In the genomic region with DNA sequence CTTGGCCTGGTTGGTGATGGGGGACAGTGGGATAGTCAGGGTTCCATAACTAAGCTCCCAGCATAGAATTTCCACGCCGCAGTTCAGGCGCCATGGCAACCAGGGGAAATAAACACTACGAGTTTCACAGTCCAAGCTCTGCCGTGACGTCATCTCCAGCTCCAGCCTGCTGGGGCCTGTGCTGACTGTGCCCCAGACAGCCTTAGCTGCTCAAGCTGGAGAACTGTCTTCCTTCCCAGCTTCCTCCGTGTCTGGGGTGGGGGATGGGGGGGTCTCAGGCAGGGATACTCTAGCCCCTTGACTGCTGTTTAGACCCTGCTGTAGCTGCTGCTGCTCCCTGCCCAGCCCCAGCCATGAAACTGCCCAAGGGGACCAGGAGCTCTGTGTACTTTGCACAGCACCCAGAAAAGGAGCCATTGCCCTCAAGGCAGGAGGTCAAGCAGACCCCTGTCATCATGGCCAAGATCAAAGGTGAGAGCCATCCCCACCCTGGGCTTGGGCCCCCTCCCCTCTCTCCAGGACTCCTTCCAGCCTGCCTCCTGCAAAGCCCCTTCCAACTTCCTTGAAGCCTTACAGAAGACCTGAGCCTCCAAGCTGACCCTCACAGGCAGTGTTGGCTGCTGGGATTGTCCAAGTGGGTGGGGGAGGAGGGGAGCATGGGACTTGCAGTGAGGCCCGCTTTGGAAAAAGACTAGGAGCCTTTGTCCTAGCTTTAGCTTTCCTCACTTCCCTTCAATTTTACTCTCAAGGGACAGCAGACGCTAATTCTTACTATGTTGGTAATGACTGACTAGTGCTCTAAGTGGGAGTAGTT, we compare ENCODE assay signal across 2 cellular contexts.
A peak's percentile ranks its signal among the peaks of the same experiment; 100 is the strongest.
TF ChIP-seq lines count a peak whose summit lies in the region.

No MANE protein-coding gene starts in this region.

TF ChIP-seq in SK-N-SH, 30 proteins besides CTCF, POLR2A, EP300 and RAD21:
- TF ChIP-seq, protein P1, sequence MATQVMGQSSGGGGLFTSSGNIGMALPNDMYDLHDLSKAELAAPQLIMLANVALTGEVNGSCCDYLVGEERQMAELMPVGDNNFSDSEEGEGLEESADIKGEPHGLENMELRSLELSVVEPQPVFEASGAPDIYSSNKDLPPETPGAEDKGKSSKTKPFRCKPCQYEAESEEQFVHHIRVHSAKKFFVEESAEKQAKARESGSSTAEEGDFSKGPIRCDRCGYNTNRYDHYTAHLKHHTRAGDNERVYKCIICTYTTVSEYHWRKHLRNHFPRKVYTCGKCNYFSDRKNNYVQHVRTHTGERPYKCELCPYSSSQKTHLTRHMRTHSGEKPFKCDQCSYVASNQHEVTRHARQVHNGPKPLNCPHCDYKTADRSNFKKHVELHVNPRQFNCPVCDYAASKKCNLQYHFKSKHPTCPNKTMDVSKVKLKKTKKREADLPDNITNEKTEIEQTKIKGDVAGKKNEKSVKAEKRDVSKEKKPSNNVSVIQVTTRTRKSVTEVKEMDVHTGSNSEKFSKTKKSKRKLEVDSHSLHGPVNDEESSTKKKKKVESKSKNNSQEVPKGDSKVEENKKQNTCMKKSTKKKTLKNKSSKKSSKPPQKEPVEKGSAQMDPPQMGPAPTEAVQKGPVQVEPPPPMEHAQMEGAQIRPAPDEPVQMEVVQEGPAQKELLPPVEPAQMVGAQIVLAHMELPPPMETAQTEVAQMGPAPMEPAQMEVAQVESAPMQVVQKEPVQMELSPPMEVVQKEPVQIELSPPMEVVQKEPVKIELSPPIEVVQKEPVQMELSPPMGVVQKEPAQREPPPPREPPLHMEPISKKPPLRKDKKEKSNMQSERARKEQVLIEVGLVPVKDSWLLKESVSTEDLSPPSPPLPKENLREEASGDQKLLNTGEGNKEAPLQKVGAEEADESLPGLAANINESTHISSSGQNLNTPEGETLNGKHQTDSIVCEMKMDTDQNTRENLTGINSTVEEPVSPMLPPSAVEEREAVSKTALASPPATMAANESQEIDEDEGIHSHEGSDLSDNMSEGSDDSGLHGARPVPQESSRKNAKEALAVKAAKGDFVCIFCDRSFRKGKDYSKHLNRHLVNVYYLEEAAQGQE (IDR thresholded peaks at IDR 0.05; ENCODE audit: low read depth, low read length): no peak
- TF ChIP-seq NRF1 (IDR thresholded peaks at IDR 0.05; ENCODE audit: low read depth, low read length): no peak
- TF ChIP-seq, protein P2, sequence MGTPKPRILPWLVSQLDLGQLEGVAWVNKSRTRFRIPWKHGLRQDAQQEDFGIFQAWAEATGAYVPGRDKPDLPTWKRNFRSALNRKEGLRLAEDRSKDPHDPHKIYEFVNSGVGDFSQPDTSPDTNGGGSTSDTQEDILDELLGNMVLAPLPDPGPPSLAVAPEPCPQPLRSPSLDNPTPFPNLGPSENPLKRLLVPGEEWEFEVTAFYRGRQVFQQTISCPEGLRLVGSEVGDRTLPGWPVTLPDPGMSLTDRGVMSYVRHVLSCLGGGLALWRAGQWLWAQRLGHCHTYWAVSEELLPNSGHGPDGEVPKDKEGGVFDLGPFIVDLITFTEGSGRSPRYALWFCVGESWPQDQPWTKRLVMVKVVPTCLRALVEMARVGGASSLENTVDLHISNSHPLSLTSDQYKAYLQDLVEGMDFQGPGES (IDR thresholded peaks at IDR 0.05; ENCODE audit: low read depth, low read length): no peak
- no peak for TF ChIP-seq FOXJ3 (CRISPR knock-in tag; IDR thresholded peaks at IDR 0.05)
- TF ChIP-seq POLR2AphosphoS5 (IDR thresholded peaks at IDR 0.05; ENCODE audit: low read depth, low read length): no peak
- TF ChIP-seq RCOR1 (IDR thresholded peaks at IDR 0.05; ENCODE audit: low read length): no peak
- no peak for TF ChIP-seq TCF12 (IDR thresholded peaks at IDR 0.05)
- TF ChIP-seq ELF1 (IDR thresholded peaks at IDR 0.05): no peak
- TF ChIP-seq, protein P3, sequence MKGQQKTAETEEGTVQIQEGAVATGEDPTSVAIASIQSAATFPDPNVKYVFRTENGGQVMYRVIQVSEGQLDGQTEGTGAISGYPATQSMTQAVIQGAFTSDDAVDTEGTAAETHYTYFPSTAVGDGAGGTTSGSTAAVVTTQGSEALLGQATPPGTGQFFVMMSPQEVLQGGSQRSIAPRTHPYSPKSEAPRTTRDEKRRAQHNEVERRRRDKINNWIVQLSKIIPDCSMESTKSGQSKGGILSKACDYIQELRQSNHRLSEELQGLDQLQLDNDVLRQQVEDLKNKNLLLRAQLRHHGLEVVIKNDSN (IDR thresholded peaks at IDR 0.05; ENCODE audit: borderline replicate concordance, low read depth): no peak
- TF ChIP-seq TEAD4 (IDR thresholded peaks at IDR 0.05; ENCODE audit: borderline replicate concordance, insufficient read depth): no peak

TF ChIP-seq in HepG2, 621 proteins besides CTCF, POLR2A, EP300 and RAD21 (continues in another document):
- TF ChIP-seq ZFP41 (CRISPR knock-in tag; IDR thresholded peaks at IDR 0.05; ENCODE audit: borderline replicate concordance) (no peak), ZNF33B (CRISPR knock-in tag; IDR thresholded peaks at IDR 0.05) (no peak), ZMYM3 (CRISPR knock-in tag; IDR thresholded peaks at IDR 0.05) (peak; percentile 50; the same call in 1 of the 2 replicates), ZNF790 (CRISPR knock-in tag; IDR thresholded peaks at IDR 0.05; ENCODE audit: borderline replicate concordance) (no peak), ZNF777 (CRISPR knock-in tag; IDR thresholded peaks at IDR 0.05) (no peak), RFXANK (CRISPR knock-in tag; IDR thresholded peaks at IDR 0.05) (no peak), SAP130 (CRISPR knock-in tag; IDR thresholded peaks at IDR 0.05; ENCODE audit: low read depth) (peak; percentile 54), ZNF768 (CRISPR knock-in tag; IDR thresholded peaks at IDR 0.05) (peak; percentile 63; the same call in 1 of the 2 replicates), ZNF44 (CRISPR knock-in tag; IDR thresholded peaks at IDR 0.05) (no peak), SP140L (CRISPR knock-in tag; IDR thresholded peaks at IDR 0.05; ENCODE audit: borderline replicate concordance) (no peak), HIVEP1 (CRISPR knock-in tag; IDR thresholded peaks at IDR 0.05) (no peak), CREB1 (IDR thresholded peaks at IDR 0.05) (peak; percentile 99), CREB1 (CRISPR knock-in tag; IDR thresholded peaks at IDR 0.05) (peak; percentile 89), SOX13 (IDR thresholded peaks at IDR 0.05) (no peak), SOX13 (CRISPR knock-in tag; conservative IDR thresholded peaks at IDR 0.05 in 1 of 2, IDR thresholded peaks at IDR 0.05 in 1 of 2) (no peak), HOXA3 (CRISPR knock-in tag; IDR thresholded peaks at IDR 0.05) (peak; percentile 26; the same call in 1 of the 2 replicates), TP53 (CRISPR knock-in tag; conservative IDR thresholded peaks at IDR 0.05) (no peak), TBX2 (CRISPR knock-in tag; IDR thresholded peaks at IDR 0.05; ENCODE audit: borderline replicate concordance) (0 out of 2 replicates have a peak, but pooled peaks have one; percentile 40), U2AF2 (IDR thresholded peaks at IDR 0.05; ENCODE audit: low read depth, low read length) (peak; percentile 86; the same call in 1 of the 2 replicates), ASH2L (IDR thresholded peaks at IDR 0.05; ENCODE audit: insufficient read length, low read depth, low read length) (peak; percentile 76), MXI1 (IDR thresholded peaks at IDR 0.05; ENCODE audit: borderline replicate concordance, low read depth, low read length) (peak; percentile 86; the same call in 2 of the 3 replicates), SP5 (CRISPR knock-in tag; IDR thresholded peaks at IDR 0.05; ENCODE audit: borderline replicate concordance, low read depth) (no peak), KMT2B (CRISPR knock-in tag; IDR thresholded peaks at IDR 0.05) (no peak), SUZ12 (IDR thresholded peaks at IDR 0.05; ENCODE audit: low read depth, low read length) (no peak), ZNF251 (CRISPR knock-in tag; IDR thresholded peaks at IDR 0.05) (no peak), ZBTB20 (CRISPR knock-in tag; IDR thresholded peaks at IDR 0.05; ENCODE audit: borderline replicate concordance, low read depth) (no peak), ATF7 (IDR thresholded peaks at IDR 0.05) (peak; percentile 98), ATF7 (CRISPR knock-in tag; IDR thresholded peaks at IDR 0.05) (peak; percentile 90; the same call in 1 of the 2 replicates), ZNF703 (CRISPR knock-in tag; IDR thresholded peaks at IDR 0.05; ENCODE audit: borderline replicate concordance) (no peak)
- TF ChIP-seq, protein P4, sequence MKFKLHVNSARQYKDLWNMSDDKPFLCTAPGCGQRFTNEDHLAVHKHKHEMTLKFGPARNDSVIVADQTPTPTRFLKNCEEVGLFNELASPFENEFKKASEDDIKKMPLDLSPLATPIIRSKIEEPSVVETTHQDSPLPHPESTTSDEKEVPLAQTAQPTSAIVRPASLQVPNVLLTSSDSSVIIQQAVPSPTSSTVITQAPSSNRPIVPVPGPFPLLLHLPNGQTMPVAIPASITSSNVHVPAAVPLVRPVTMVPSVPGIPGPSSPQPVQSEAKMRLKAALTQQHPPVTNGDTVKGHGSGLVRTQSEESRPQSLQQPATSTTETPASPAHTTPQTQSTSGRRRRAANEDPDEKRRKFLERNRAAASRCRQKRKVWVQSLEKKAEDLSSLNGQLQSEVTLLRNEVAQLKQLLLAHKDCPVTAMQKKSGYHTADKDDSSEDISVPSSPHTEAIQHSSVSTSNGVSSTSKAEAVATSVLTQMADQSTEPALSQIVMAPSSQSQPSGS (CRISPR knock-in tag; IDR thresholded peaks at IDR 0.05): peak; percentile 90
- TF ChIP-seq, protein P5, sequence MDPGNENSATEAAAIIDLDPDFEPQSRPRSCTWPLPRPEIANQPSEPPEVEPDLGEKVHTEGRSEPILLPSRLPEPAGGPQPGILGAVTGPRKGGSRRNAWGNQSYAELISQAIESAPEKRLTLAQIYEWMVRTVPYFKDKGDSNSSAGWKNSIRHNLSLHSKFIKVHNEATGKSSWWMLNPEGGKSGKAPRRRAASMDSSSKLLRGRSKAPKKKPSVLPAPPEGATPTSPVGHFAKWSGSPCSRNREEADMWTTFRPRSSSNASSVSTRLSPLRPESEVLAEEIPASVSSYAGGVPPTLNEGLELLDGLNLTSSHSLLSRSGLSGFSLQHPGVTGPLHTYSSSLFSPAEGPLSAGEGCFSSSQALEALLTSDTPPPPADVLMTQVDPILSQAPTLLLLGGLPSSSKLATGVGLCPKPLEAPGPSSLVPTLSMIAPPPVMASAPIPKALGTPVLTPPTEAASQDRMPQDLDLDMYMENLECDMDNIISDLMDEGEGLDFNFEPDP (CRISPR knock-in tag; conservative IDR thresholded peaks at IDR 0.05): no peak
- TF ChIP-seq, protein P6, sequence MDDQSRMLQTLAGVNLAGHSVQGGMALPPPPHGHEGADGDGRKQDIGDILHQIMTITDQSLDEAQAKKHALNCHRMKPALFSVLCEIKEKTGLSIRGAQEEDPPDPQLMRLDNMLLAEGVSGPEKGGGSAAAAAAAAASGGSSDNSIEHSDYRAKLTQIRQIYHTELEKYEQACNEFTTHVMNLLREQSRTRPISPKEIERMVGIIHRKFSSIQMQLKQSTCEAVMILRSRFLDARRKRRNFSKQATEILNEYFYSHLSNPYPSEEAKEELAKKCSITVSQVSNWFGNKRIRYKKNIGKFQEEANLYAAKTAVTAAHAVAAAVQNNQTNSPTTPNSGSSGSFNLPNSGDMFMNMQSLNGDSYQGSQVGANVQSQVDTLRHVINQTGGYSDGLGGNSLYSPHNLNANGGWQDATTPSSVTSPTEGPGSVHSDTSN (CRISPR knock-in tag; IDR thresholded peaks at IDR 0.05; ENCODE audit: borderline replicate concordance): no peak
- TF ChIP-seq, protein P7, sequence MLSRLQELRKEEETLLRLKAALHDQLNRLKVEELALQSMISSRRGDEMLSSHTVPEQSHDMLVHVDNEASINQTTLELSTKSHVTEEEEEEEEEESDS (CRISPR knock-in tag; IDR thresholded peaks at IDR 0.05; ENCODE audit: borderline replicate concordance): no peak
- TF ChIP-seq, protein P8, sequence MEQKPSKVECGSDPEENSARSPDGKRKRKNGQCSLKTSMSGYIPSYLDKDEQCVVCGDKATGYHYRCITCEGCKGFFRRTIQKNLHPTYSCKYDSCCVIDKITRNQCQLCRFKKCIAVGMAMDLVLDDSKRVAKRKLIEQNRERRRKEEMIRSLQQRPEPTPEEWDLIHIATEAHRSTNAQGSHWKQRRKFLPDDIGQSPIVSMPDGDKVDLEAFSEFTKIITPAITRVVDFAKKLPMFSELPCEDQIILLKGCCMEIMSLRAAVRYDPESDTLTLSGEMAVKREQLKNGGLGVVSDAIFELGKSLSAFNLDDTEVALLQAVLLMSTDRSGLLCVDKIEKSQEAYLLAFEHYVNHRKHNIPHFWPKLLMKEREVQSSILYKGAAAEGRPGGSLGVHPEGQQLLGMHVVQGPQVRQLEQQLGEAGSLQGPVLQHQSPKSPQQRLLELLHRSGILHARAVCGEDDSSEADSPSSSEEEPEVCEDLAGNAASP (CRISPR knock-in tag; IDR thresholded peaks at IDR 0.05; ENCODE audit: borderline replicate concordance): no peak
- TF ChIP-seq, protein P9, sequence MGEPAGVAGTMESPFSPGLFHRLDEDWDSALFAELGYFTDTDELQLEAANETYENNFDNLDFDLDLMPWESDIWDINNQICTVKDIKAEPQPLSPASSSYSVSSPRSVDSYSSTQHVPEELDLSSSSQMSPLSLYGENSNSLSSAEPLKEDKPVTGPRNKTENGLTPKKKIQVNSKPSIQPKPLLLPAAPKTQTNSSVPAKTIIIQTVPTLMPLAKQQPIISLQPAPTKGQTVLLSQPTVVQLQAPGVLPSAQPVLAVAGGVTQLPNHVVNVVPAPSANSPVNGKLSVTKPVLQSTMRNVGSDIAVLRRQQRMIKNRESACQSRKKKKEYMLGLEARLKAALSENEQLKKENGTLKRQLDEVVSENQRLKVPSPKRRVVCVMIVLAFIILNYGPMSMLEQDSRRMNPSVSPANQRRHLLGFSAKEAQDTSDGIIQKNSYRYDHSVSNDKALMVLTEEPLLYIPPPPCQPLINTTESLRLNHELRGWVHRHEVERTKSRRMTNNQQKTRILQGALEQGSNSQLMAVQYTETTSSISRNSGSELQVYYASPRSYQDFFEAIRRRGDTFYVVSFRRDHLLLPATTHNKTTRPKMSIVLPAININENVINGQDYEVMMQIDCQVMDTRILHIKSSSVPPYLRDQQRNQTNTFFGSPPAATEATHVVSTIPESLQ (CRISPR knock-in tag; conservative IDR thresholded peaks at IDR 0.05): no peak
- TF ChIP-seq, protein P10, sequence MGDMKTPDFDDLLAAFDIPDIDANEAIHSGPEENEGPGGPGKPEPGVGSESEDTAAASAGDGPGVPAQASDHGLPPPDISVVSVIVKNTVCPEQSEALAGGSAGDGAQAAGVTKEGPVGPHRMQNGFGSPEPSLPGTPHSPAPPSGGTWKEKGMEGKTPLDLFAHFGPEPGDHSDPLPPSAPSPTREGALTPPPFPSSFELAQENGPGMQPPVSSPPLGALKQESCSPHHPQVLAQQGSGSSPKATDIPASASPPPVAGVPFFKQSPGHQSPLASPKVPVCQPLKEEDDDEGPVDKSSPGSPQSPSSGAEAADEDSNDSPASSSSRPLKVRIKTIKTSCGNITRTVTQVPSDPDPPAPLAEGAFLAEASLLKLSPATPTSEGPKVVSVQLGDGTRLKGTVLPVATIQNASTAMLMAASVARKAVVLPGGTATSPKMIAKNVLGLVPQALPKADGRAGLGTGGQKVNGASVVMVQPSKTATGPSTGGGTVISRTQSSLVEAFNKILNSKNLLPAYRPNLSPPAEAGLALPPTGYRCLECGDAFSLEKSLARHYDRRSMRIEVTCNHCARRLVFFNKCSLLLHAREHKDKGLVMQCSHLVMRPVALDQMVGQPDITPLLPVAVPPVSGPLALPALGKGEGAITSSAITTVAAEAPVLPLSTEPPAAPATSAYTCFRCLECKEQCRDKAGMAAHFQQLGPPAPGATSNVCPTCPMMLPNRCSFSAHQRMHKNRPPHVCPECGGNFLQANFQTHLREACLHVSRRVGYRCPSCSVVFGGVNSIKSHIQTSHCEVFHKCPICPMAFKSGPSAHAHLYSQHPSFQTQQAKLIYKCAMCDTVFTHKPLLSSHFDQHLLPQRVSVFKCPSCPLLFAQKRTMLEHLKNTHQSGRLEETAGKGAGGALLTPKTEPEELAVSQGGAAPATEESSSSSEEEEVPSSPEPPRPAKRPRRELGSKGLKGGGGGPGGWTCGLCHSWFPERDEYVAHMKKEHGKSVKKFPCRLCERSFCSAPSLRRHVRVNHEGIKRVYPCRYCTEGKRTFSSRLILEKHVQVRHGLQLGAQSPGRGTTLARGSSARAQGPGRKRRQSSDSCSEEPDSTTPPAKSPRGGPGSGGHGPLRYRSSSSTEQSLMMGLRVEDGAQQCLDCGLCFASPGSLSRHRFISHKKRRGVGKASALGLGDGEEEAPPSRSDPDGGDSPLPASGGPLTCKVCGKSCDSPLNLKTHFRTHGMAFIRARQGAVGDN (CRISPR knock-in tag; IDR thresholded peaks at IDR 0.05): peak; percentile 62
